ENCODE assay signal across 21 cellular contexts in the genomic region with DNA sequence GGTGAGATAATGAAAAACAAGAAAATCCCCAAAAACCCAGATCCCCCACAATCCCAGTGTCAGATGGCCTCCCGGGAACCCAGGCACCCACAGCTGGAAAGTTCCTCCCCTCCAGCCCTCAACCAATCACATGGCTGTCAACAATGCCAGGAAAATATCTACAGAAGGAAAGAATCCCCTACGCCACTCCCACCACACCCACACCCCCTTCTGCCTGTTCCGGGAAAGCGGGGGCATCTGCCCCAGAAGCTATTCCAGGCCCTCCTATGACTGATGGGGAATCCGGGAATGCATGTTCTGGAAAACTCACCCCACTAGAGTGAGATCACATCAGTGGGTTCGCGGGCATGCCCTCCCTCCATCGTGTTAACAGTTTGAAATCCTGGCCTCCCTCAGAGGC. TPM values are rescaled to one million over a fixed set of nuclear protein-coding genes. Genes with fewer than 3 reads are reported as not detected.
A peak's percentile ranks its signal among the peaks of the same experiment; 100 is the strongest.
DNase-seq lines count a peak whose midpoint lies in the region; ATAC-seq and TF ChIP-seq lines count a peak whose summit lies in the region.
"Had no signal": no experiment of that assay in that cellular context is flagged by ENCODE, and none has a peak within 500 bp of the region (broad histone marks: within the 10 kb centered on the region; RNA-seq: fewer than 3 reads in every experiment).

No MANE protein-coding gene starts in this region.

- H2BK5ac ChIP-seq in mesenchymal stem cell (ENCODE audit: low read depth, low read length, poor library complexity, severe bottlenecking), result no peak overlapping the region

- H3K27me3 ChIP-seq in mesenchymal stem cell (ENCODE audit: control insufficient read depth in 1 of 2, insufficient read depth in 1 of 2, low read length in 2 of 2) (no peaks in the 10 kb centered on the region), skeletal muscle tissue (ENCODE audit: control insufficient read depth in 3 of 3, insufficient read depth in 3 of 3, low read length in 3 of 3) (no peaks in the 10 kb centered on the region), upper lobe of right lung (no peaks in the 10 kb centered on the region)
- H3K27me3 ChIP-seq: adrenal gland, breast epithelium, SJSA1 had no signal

- POLR2A ChIA-PET in WTC11 (lab: Charles Lee), result interaction anchor here (1.5 kb wide), 1 partner anchor 48 kb away, joined by 7 read pairs; a partner anchor contains a TSS

- CTCF ChIA-PET in WTC11 (lab: Charles Lee), result interaction anchor here (0.8 to 6.6 kb wide), 32 partner anchors 9 to 286 kb away, joined by 3 to 69 read pairs (median 5); a partner anchor contains a TSS

- intact Hi-C loops in upper lobe of right lung (cut with DNase I), result no loop called here

- no peak overlapping the region for H3K27ac Mint-ChIP-seq in WTC11
- H3K27ac Mint-ChIP-seq: activated CD4-positive, alpha-beta memory T cell treated with anti-CD3 and anti-CD28 coated beads for 36 hours; activated naive CD4-positive, alpha-beta T cell treated with anti-CD3 and anti-CD28 coated beads for 36 hours; activated T-helper 1 cell treated with anti-CD3 and anti-CD28 coated beads, Interleukin-12 subunit alpha, Interleukin-12 subunit beta, Interleukin-2, Interleukin-4 antibody, amounts not matched to agents 30 ng/mL and 10 ng/mL and 1 ng/mL, durations not matched to agents 14 hours and 24 hours and 36 hours; T-cell had no signal

- no peak overlapping the region for H3K4ac ChIP-seq in mesenchymal stem cell (ENCODE audit: low read depth in 1 of 2, low read length in 2 of 2)

- H3K4me3 Mint-ChIP-seq in WTC11, result peak overlapping the region; percentile 44; the same call in 1 of the 2 replicates
- H3K4me3 Mint-ChIP-seq: activated CD4-positive, alpha-beta memory T cell treated with anti-CD3 and anti-CD28 coated beads for 36 hours; activated naive CD4-positive, alpha-beta T cell treated with anti-CD3 and anti-CD28 coated beads for 36 hours; activated T-helper 1 cell treated with anti-CD3 and anti-CD28 coated beads, Interleukin-12 subunit alpha, Interleukin-12 subunit beta, Interleukin-2, Interleukin-4 antibody, amounts not matched to agents 30 ng/mL and 10 ng/mL and 1 ng/mL, durations not matched to agents 14 hours and 24 hours and 36 hours; T-cell had no signal

- no peaks in the 10 kb centered on the region for H3K36me3 Mint-ChIP-seq in WTC11
- H3K36me3 Mint-ChIP-seq: T-cell had no signal

- no peak overlapping the region for H2BK15ac ChIP-seq in mesenchymal stem cell (ENCODE audit: low read depth, poor library complexity, severe bottlenecking)

- no peaks in the 10 kb centered on the region for H3K36me3 ChIP-seq in mesenchymal stem cell (ENCODE audit: control insufficient read depth in 1 of 2, insufficient read depth in 2 of 2, low read depth in 1 of 2, low read length in 2 of 2)
- H3K36me3 ChIP-seq in skeletal muscle tissue (ENCODE audit: control insufficient read depth in 3 of 3, insufficient read depth in 3 of 3, low read length in 3 of 3), result no peaks in the 10 kb centered on the region
- no peaks in the 10 kb centered on the region for H3K36me3 ChIP-seq in upper lobe of right lung
- H3K36me3 ChIP-seq: adrenal gland, breast epithelium, HAP-1, SJSA1 had no signal

- no peak overlapping the region for H2AFZ ChIP-seq in mesenchymal stem cell (ENCODE audit: low read depth, low read length)

- peaks cover 27% of the 10 kb centered on the region for H3K79me1 ChIP-seq in mesenchymal stem cell (replicated peaks; ENCODE audit: low read length, poor library complexity, severe bottlenecking)

- ATAC-seq in WTC11, result no peak
- ATAC-seq in GM21576 (IDR thresholded peaks at IDR 0.05; ENCODE audit: unreplicated experiment), result no peak
- ATAC-seq in upper lobe of right lung, result no peak

- no peak overlapping the region for H3K14ac ChIP-seq in mesenchymal stem cell (ENCODE audit: low read length in 2 of 2)

- H3K23ac ChIP-seq in mesenchymal stem cell (ENCODE audit: low read length in 2 of 2), result no peak overlapping the region

- no peak overlapping the region for H3K18ac ChIP-seq in mesenchymal stem cell (ENCODE audit: low read depth in 1 of 2, low read length in 2 of 2)

- no peak for TF ChIP-seq CTCF in WTC11 (IDR thresholded peaks at IDR 0.05)
- no peak for TF ChIP-seq CTCF in upper lobe of right lung (IDR thresholded peaks at IDR 0.05)

- no peak overlapping the region for H4K91ac ChIP-seq in mesenchymal stem cell (ENCODE audit: low read length)

- H3K4me1 ChIP-seq in mesenchymal stem cell (ENCODE audit: control insufficient read depth, insufficient read depth, low read depth, low read length), result peaks cover 37% of the 10 kb centered on the region
- H3K4me1 ChIP-seq in skeletal muscle tissue (ENCODE audit: control insufficient read depth in 3 of 3, insufficient read depth in 3 of 3, low read length in 3 of 3), result peaks cover 25 to 51% (median 33%) of the 10 kb centered on the region in 3 donors
- peaks cover 25% of the 10 kb centered on the region for H3K4me1 ChIP-seq in upper lobe of right lung

- no peak overlapping the region for H3K27ac ChIP-seq in mesenchymal stem cell (ENCODE audit: low read length, poor library complexity, severe bottlenecking)
- H3K27ac ChIP-seq in skeletal muscle tissue (ENCODE audit: low read depth, low read length), result peak overlapping the region; percentile 41
- H3K27ac ChIP-seq in upper lobe of right lung, result no peak overlapping the region
- H3K27ac ChIP-seq: adrenal gland, SJSA1 had no signal

- H3K9me3 Mint-ChIP-seq in WTC11, result no peaks in the 10 kb centered on the region
- H3K9me3 Mint-ChIP-seq: activated CD4-positive, alpha-beta memory T cell treated with anti-CD3 and anti-CD28 coated beads for 36 hours; activated naive CD4-positive, alpha-beta T cell treated with anti-CD3 and anti-CD28 coated beads for 36 hours; activated T-helper 1 cell treated with anti-CD3 and anti-CD28 coated beads, Interleukin-12 subunit alpha, Interleukin-12 subunit beta, Interleukin-2, Interleukin-4 antibody, amounts not matched to agents 30 ng/mL and 10 ng/mL and 1 ng/mL, durations not matched to agents 14 hours and 24 hours and 36 hours; stimulated activated naive CD8-positive, alpha-beta T cell treated with anti-CD3 and anti-CD28 coated beads, Interleukin-15, amount 100 ng/mL, for 72 hours; T-cell had no signal

- DNase-seq in WTC11 (ENCODE audit: low spot score) (no peak), mesenchymal stem cell (no peak), NAMALWA (ENCODE audit: low spot score) (no peak), NCI-H2107 (lab: John Stamatoyannopoulos, UW) (no peak), upper lobe of right lung (no peak)

- no peak overlapping the region for H2BK120ac ChIP-seq in mesenchymal stem cell (ENCODE audit: low read depth, low read length)

- peaks cover 22% of the 10 kb centered on the region for H3K4me1 Mint-ChIP-seq in WTC11

- H2BK12ac ChIP-seq in mesenchymal stem cell (ENCODE audit: low read length in 2 of 2), result no peak overlapping the region

- no peak overlapping the region for H2AK5ac ChIP-seq in mesenchymal stem cell (ENCODE audit: low read length, severe bottlenecking)

- H3K9ac ChIP-seq in mesenchymal stem cell (ENCODE audit: low read length) (peak overlapping the region; percentile 44), skeletal muscle tissue (ENCODE audit: low read depth in 1 of 3, low read length in 3 of 3) (peak overlapping the region in 2 of 3 donors; percentile 39 to 40)

- 91% methylated on average over 8 of the region's 8 CpGs for WGBS in mesenchymal stem cell

- H3K27me3 Mint-ChIP-seq in WTC11 (ENCODE audit: low read depth), result peaks cover 7% of the 10 kb centered on the region
- H3K27me3 Mint-ChIP-seq: activated CD4-positive, alpha-beta memory T cell treated with anti-CD3 and anti-CD28 coated beads for 36 hours had no signal

- H3K4me2 ChIP-seq in mesenchymal stem cell (ENCODE audit: low read length, poor library complexity, severe bottlenecking), result no peak overlapping the region

- H3K4me3 ChIP-seq in mesenchymal stem cell (ENCODE audit: insufficient read depth in 1 of 2, low read depth in 1 of 2, low read length in 2 of 2), result no peak overlapping the region
- no peak overlapping the region for H3K4me3 ChIP-seq in skeletal muscle tissue (ENCODE audit: low read length in 3 of 3)
- H3K4me3 ChIP-seq in upper lobe of right lung, result no peak overlapping the region
- H3K4me3 ChIP-seq: adrenal gland, HAP-1, SJSA1 had no signal

- H4K8ac ChIP-seq in mesenchymal stem cell (ENCODE audit: low read length), result no peak overlapping the region

- H3K9me3 ChIP-seq in mesenchymal stem cell (ENCODE audit: control insufficient read depth, low read length) (no peaks in the 10 kb centered on the region), skeletal muscle tissue (ENCODE audit: control insufficient read depth in 3 of 3, low read length in 3 of 3) (no peaks in the 10 kb centered on the region), upper lobe of right lung (no peaks in the 10 kb centered on the region)
- H3K9me3 ChIP-seq: adrenal gland, breast epithelium, HAP-1, SJSA1 had no signal

TF ChIP-seq in WTC11, 78 proteins besides CTCF, POLR2A, EP300 and RAD21 (continues in another document):
- TF ChIP-seq, protein P1, sequence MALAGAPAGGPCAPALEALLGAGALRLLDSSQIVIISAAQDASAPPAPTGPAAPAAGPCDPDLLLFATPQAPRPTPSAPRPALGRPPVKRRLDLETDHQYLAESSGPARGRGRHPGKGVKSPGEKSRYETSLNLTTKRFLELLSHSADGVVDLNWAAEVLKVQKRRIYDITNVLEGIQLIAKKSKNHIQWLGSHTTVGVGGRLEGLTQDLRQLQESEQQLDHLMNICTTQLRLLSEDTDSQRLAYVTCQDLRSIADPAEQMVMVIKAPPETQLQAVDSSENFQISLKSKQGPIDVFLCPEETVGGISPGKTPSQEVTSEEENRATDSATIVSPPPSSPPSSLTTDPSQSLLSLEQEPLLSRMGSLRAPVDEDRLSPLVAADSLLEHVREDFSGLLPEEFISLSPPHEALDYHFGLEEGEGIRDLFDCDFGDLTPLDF (CRISPR knock-in tag; IDR thresholded peaks at IDR 0.05), result no peak

RNA-seq across cellular contexts. Expression of a gene that starts 1.8 kb away (rescaled TPM):
- not detected in 3 replicates for total RNA-seq in WTC11 (2021)
- polyA plus RNA-seq in mesenchymal stem cell (2013, experiment 1 of 2), result not detected
- not detected for polyA plus RNA-seq in mesenchymal stem cell (2013, experiment 2 of 2)
- not detected for total RNA-seq in skeletal muscle tissue
- not detected for total RNA-seq in upper lobe of right lung
- total RNA-seq: activated CD4-positive, alpha-beta memory T cell treated with anti-CD3 and anti-CD28 coated beads for 36 hours; activated naive CD4-positive, alpha-beta T cell treated with anti-CD3 and anti-CD28 coated beads for 36 hours; activated T-helper 1 cell treated with anti-CD3 and anti-CD28 coated beads, Interleukin-12 subunit alpha, Interleukin-12 subunit beta, Interleukin-2, Interleukin-4 antibody, amounts not matched to agents 30 ng/mL and 10 ng/mL and 1 ng/mL, durations not matched to agents 14 hours and 24 hours and 36 hours; adrenal gland; breast epithelium; kidney; liver; mononuclear cell; posterior vena cava; SJSA1; T-cell had no signal
- polyA plus RNA-seq: adrenal gland, liver, neural cell had no signal

RNA-seq across cellular contexts. Expression of a gene that starts 4.8 kb away (rescaled TPM):
- total RNA-seq in WTC11 (2021) (8.1 to 9.0 TPM (median 8.2 TPM) in 3 replicates), skeletal muscle tissue (4.2 TPM), upper lobe of right lung (8.9 TPM)
- polyA plus RNA-seq in mesenchymal stem cell (2013, experiment 1 of 2), result 7.1 TPM
- 6.8 TPM for polyA plus RNA-seq in mesenchymal stem cell (2013, experiment 2 of 2)

RNA-seq across cellular contexts. Expression of a gene that starts 20.4 kb away (rescaled TPM):
- total RNA-seq in WTC11 (2021) (58.6 to 63.9 TPM (median 60.6 TPM) in 3 replicates), skeletal muscle tissue (2.1 TPM), upper lobe of right lung (23.2 TPM)
- 5.8 TPM for polyA plus RNA-seq in mesenchymal stem cell (2013, experiment 1 of 2)
- polyA plus RNA-seq in mesenchymal stem cell (2013, experiment 2 of 2), result 8.4 TPM
- total RNA-seq: SJSA1 had no signal

RNA-seq across cellular contexts. Expression of a gene that starts 24.1 kb away (rescaled TPM):
- total RNA-seq in WTC11 (2021), result 9.3 to 11.8 TPM (median 10.7 TPM) in 3 replicates
- 0.04 TPM for polyA plus RNA-seq in mesenchymal stem cell (2013, experiment 1 of 2)
- polyA plus RNA-seq in mesenchymal stem cell (2013, experiment 2 of 2), result not detected
- total RNA-seq in skeletal muscle tissue, result not detected
- 5.8 TPM for total RNA-seq in upper lobe of right lung
- total RNA-seq: SJSA1 had no signal

RNA-seq across cellular contexts. Expression of a gene that starts 27.6 kb away (rescaled TPM):
- total RNA-seq in WTC11 (2021), result 44.3 to 64.4 TPM (median 50.2 TPM) in 3 replicates
- 9.9 TPM for polyA plus RNA-seq in mesenchymal stem cell (2013, experiment 1 of 2)
- 8.3 TPM for polyA plus RNA-seq in mesenchymal stem cell (2013, experiment 2 of 2)
- total RNA-seq in skeletal muscle tissue, result 19.8 TPM
- 37.6 TPM for total RNA-seq in upper lobe of right lung
